ENCODE assay signal across 10 cellular contexts in genomic region chr12:5430639-5431603, GRCh38. TPM values are rescaled to one million over a fixed set of nuclear protein-coding genes. Genes with fewer than 3 reads are reported as not detected.
DNase-seq lines count a peak whose midpoint lies in the region; ATAC-seq and TF ChIP-seq lines count a peak whose summit lies in the region.
"Had no signal": no experiment of that assay in that cellular context is flagged by ENCODE, and none has a peak within 500 bp of the region (broad histone marks: within the 10 kb centered on the region; RNA-seq: fewer than 3 reads in every experiment).

No MANE protein-coding gene starts in this region.

- no peaks in the 10 kb centered on the region for H3K36me3 ChIP-seq in H7 (replicated peaks; ENCODE audit: control insufficient read depth, insufficient read depth, low read length)

- intact Hi-C loops in activated B cell treated with CpG ODN at 0.5 μM for 24 hours (cut with micrococcal nuclease), result no loop called here

- H3K27ac Mint-ChIP-seq in activated B cell treated with CpG ODN at 0.5 μM for 24 hours, result no peak overlapping the region
- peak overlapping the region; percentile 43 for H3K27ac Mint-ChIP-seq in stimulated activated naive B cell treated with anti-CD40 and anti-IgM and Interleukin-4, amounts not matched to agents 10 μg/mL and 1 μg/mL and 100 μg/mL, for 72 hours

- H3K27me3 Mint-ChIP-seq in activated B cell treated with CpG ODN at 0.5 μM for 24 hours, result peaks cover 39% of the 10 kb centered on the region
- peaks cover 16 to 43% of the 10 kb centered on the region in 2 donors for H3K27me3 Mint-ChIP-seq in stimulated activated naive B cell treated with anti-CD40 and anti-IgM and Interleukin-4, amounts not matched to agents 10 μg/mL and 1 μg/mL and 100 μg/mL, for 72 hours

- ATAC-seq in activated B cell treated with CpG ODN at 0.5 μM for 24 hours (ENCODE audit: low read depth), result no peak
- ATAC-seq in stimulated activated naive B cell treated with anti-CD40 and anti-IgM and Interleukin-4, amounts not matched to agents 10 μg/mL and 1 μg/mL and 100 μg/mL, for 72 hours (replicated peaks), result no peak
- ATAC-seq in GM18498 (IDR thresholded peaks at IDR 0.05; ENCODE audit: unreplicated experiment), result no peak
- ATAC-seq: K562 had no signal

- peaks cover 24% of the 10 kb centered on the region for H3K4me1 Mint-ChIP-seq in activated B cell treated with CpG ODN at 0.5 μM for 24 hours
- peaks cover 8 to 33% of the 10 kb centered on the region in 2 donors for H3K4me1 Mint-ChIP-seq in stimulated activated naive B cell treated with anti-CD40 and anti-IgM and Interleukin-4, amounts not matched to agents 10 μg/mL and 1 μg/mL and 100 μg/mL, for 72 hours

- no peaks in the 10 kb centered on the region for H3K36me3 Mint-ChIP-seq in activated B cell treated with CpG ODN at 0.5 μM for 24 hours (ENCODE audit: low read depth)
- no peaks in the 10 kb centered on the region for H3K36me3 Mint-ChIP-seq in stimulated activated naive B cell treated with anti-CD40 and anti-IgM and Interleukin-4, amounts not matched to agents 10 μg/mL and 1 μg/mL and 100 μg/mL, for 72 hours

- DNase-seq in H7 (peak; percentile 48), activated B cell treated with CpG ODN at 0.5 μM for 24 hours (no peak), kidney tubule cell (ENCODE audit: low spot score) (peak; percentile 17), inferior parietal cortex (ENCODE audit: extremely low spot score) (no peak), NCI-H2029 (lab: John Stamatoyannopoulos, UW) (no peak)
- DNase-seq in stimulated activated naive B cell treated with anti-CD40 and anti-IgM and Interleukin-4, amounts not matched to agents 10 μg/mL and 1 μg/mL and 100 μg/mL, for 72 hours, result no peak
- DNase-seq: posterior cingulate gyrus had no signal

- peaks cover 71% of the 10 kb centered on the region for H3K27me3 ChIP-seq in H7 (ENCODE audit: control insufficient read depth, insufficient read depth, low read length)

- no peaks in the 10 kb centered on the region for H3K9me3 Mint-ChIP-seq in activated B cell treated with CpG ODN at 0.5 μM for 24 hours
- no peaks in the 10 kb centered on the region for H3K9me3 Mint-ChIP-seq in stimulated activated naive B cell treated with anti-CD40 and anti-IgM and Interleukin-4, amounts not matched to agents 10 μg/mL and 1 μg/mL and 100 μg/mL, for 72 hours

- H3K4me3 Mint-ChIP-seq in activated B cell treated with CpG ODN at 0.5 μM for 24 hours, result peak overlapping the region; percentile 62
- peak overlapping the region; percentile 68 to 76 for H3K4me3 Mint-ChIP-seq in stimulated activated naive B cell treated with anti-CD40 and anti-IgM and Interleukin-4, amounts not matched to agents 10 μg/mL and 1 μg/mL and 100 μg/mL, for 72 hours

- CTCF ChIA-PET in activated B cell treated with CpG ODN at 0.5 μM for 24 hours (lab: Charles Lee), result no interaction called here

- POLR2A ChIA-PET in activated B cell treated with CpG ODN at 0.5 μM for 24 hours (lab: Charles Lee), result no interaction called here

- TF ChIP-seq CTCF in activated B cell treated with CpG ODN at 0.5 μM for 24 hours (IDR thresholded peaks at IDR 0.05), result no peak

- H3K4me3 ChIP-seq in H7 (ENCODE audit: insufficient read depth, low read depth, low read length), result peak overlapping the region; percentile 43
- H3K4me3 ChIP-seq: K562 had no signal

RNA-seq across cellular contexts. Expression of gene NTF3, which starts 1.0 kb away (rescaled TPM):
- 0.90 and 0.92 TPM in 2 replicates for total RNA-seq in H7 (2014; rRNA removed; shearing (Covaris generic))
- total RNA-seq in activated B cell treated with CpG ODN at 0.5 μM for 24 hours, result not detected in 2 replicates
- total RNA-seq: dermis microvascular lymphatic vessel endothelial cell, K562 had no signal

Comparison
In these comparisons a context has a peak if more than half of its experiments do, and no peak if none do; other contexts are left out.
1. DNase-seq: peak in H7 (single experiment) and kidney tubule cell (single experiment); none in activated B cell treated with CpG ODN at 0.5 μM for 24 hours (single experiment), stimulated activated naive B cell treated with anti-CD40 and anti-IgM and Interleukin-4, amounts not matched to agents 10 μg/mL and 1 μg/mL and 100 μg/mL, for 72 hours (single experiment), inferior parietal cortex (single experiment) and NCI-H2029 (single experiment).